26 cellular contexts compared by ENCODE assay signal in the genomic region with DNA sequence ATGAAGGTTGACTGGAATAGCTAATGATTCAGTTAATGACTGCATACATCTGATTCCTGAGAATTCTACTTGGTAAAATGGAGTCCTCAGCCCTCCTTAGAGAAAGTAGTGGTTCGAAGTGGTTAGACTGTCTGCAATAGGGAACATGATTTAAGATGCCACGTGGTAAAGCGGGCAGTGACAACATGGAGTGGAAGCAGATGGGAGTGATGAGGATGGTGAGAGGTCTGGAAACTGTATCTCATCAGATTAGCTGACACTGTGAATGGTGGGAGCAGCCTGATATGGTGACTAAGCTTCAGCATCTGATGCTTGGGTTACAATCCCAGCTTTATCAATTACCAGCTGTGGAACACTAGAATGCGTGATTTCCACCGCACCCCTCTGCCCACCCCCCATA. TPM values are rescaled to one million over a fixed set of nuclear protein-coding genes. Genes with fewer than 3 reads are reported as not detected.
"Had no signal": no experiment of that assay in that cellular context is flagged by ENCODE, and none has a peak within 500 bp of the region (broad histone marks: within the 10 kb centered on the region; RNA-seq: fewer than 3 reads in every experiment).

No MANE protein-coding gene starts in this region.

- H3K27ac ChIP-seq: colonic mucosa, ovary, psoas muscle, skin epidermis, suprapubic skin, transverse colon, upper lobe of right lung, uterus had no signal

- H3K27me3 Mint-ChIP-seq: memory B cell had no signal

- DNase-seq: colonic mucosa; effector CD8-positive, alpha-beta T cell; kidney; midbrain; naive thymus-derived CD8-positive, alpha-beta T cell; occipital lobe; ovary; posterior cingulate gyrus; psoas muscle; right cardiac atrium; stimulated activated CD4-positive, alpha-beta T cell treated with anti-CD3 and anti-CD28 coated beads, Interleukin-15, amount 100 ng/mL, for 24 hours; stimulated activated CD4-positive, alpha-beta T cell treated with anti-CD3 and anti-CD28 coated beads, Interleukin-2, amount 100 ng/mL, for 48 hours; stimulated activated naive B cell treated with anti-CD40 and anti-IgM and Interleukin-4, amounts not matched to agents 10 μg/mL and 1 μg/mL and 100 μg/mL, for 72 hours; stimulated activated naive CD8-positive, alpha-beta T cell treated with anti-CD3 and anti-CD28 coated beads, Interleukin-15, amount 100 ng/mL, for 72 hours; transverse colon; upper lobe of right lung; uterus had no signal

- H3K27me3 ChIP-seq: colonic mucosa, esophagus muscularis mucosa, ovary, suprapubic skin, transverse colon, upper lobe of right lung, uterus had no signal

- H3K4me1 Mint-ChIP-seq: memory B cell; stimulated activated naive B cell treated with anti-CD40 and anti-IgM and Interleukin-4, amounts not matched to agents 10 μg/mL and 1 μg/mL and 100 μg/mL, for 72 hours; stimulated activated naive CD8-positive, alpha-beta T cell treated with anti-CD3 and anti-CD28 coated beads, Interleukin-15, amount 100 ng/mL, for 72 hours had no signal

- H3K27ac Mint-ChIP-seq: dendritic cell treated with granulocyte-macrophage colony-stimulating factor and Interleukin-4, amounts not matched to agents 40 ng/mL and 50 ng/mL, for 4 days; memory B cell; naive thymus-derived CD8-positive, alpha-beta T cell; stimulated activated naive B cell treated with anti-CD40 and anti-IgM and Interleukin-4, amounts not matched to agents 10 μg/mL and 1 μg/mL and 100 μg/mL, for 72 hours; stimulated activated naive CD8-positive, alpha-beta T cell treated with anti-CD3 and anti-CD28 coated beads, Interleukin-15, amount 100 ng/mL, for 72 hours had no signal

- H3K9me3 Mint-ChIP-seq: dendritic cell treated with granulocyte-macrophage colony-stimulating factor and Interleukin-4, amounts not matched to agents 40 ng/mL and 50 ng/mL, for 4 days; stimulated activated naive B cell treated with anti-CD40 and anti-IgM and Interleukin-4, amounts not matched to agents 10 μg/mL and 1 μg/mL and 100 μg/mL, for 72 hours had no signal

- FAIRE-seq: endothelial cell of umbilical vein, frontal cortex, kidney had no signal

- H3K4me3 ChIP-seq: colonic mucosa, esophagus muscularis mucosa, lung, ovary, psoas muscle, skin epidermis, suprapubic skin, transverse colon, upper lobe of right lung, uterus had no signal

- H3K4me3 Mint-ChIP-seq: dendritic cell treated with granulocyte-macrophage colony-stimulating factor and Interleukin-4, amounts not matched to agents 40 ng/mL and 50 ng/mL, for 4 days; memory B cell; naive thymus-derived CD8-positive, alpha-beta T cell; stimulated activated naive B cell treated with anti-CD40 and anti-IgM and Interleukin-4, amounts not matched to agents 10 μg/mL and 1 μg/mL and 100 μg/mL, for 72 hours; stimulated activated naive CD8-positive, alpha-beta T cell treated with anti-CD3 and anti-CD28 coated beads, Interleukin-15, amount 100 ng/mL, for 72 hours had no signal

- H3K4me1 ChIP-seq: colonic mucosa, psoas muscle, suprapubic skin, upper lobe of right lung, uterus had no signal

- H3K36me3 ChIP-seq: colonic mucosa, esophagus muscularis mucosa, ovary, suprapubic skin, transverse colon, upper lobe of right lung, uterus had no signal

- H3K9me3 ChIP-seq: colonic mucosa, esophagus muscularis mucosa, ovary, psoas muscle, suprapubic skin, transverse colon, upper lobe of right lung, uterus had no signal

- ATAC-seq: left lobe of liver; naive thymus-derived CD8-positive, alpha-beta T cell; psoas muscle; right cardiac atrium; stimulated activated naive B cell treated with anti-CD40 and anti-IgM and Interleukin-4, amounts not matched to agents 10 μg/mL and 1 μg/mL and 100 μg/mL, for 72 hours; stimulated activated naive CD8-positive, alpha-beta T cell treated with anti-CD3 and anti-CD28 coated beads, Interleukin-15, amount 100 ng/mL, for 72 hours; upper lobe of right lung had no signal

- H3K36me3 Mint-ChIP-seq: memory B cell; stimulated activated naive B cell treated with anti-CD40 and anti-IgM and Interleukin-4, amounts not matched to agents 10 μg/mL and 1 μg/mL and 100 μg/mL, for 72 hours had no signal

RNA-seq across cellular contexts. Expression of gene CDH11, which starts 8.4 kb away (rescaled TPM):
- total RNA-seq: naive thymus-derived CD8-positive, alpha-beta T cell had no signal
- polyA plus RNA-seq: naive thymus-derived CD8-positive, alpha-beta T cell had no signal
